Comparison of ENCODE assay signal across 8 cellular contexts in genomic region chr2:174492963-174493431, GRCh38. TPM values are rescaled to one million over a fixed set of nuclear protein-coding genes. Genes with fewer than 3 reads are reported as not detected.
DNase-seq lines count a peak whose midpoint lies in the region; ATAC-seq and TF ChIP-seq lines count a peak whose summit lies in the region.

No MANE protein-coding gene starts in this region.

- peak overlapping the region; percentile 90 for H3K4me3 Mint-ChIP-seq in CD4-positive, alpha-beta T cell
- peak overlapping the region; percentile 86 for H3K4me3 Mint-ChIP-seq in natural killer cell

- CTCF ChIA-PET in CD4-positive, alpha-beta T cell (lab: Charles Lee): interaction anchor here (1.3 to 2.1 kb wide), 2 partner anchors 16 to 30 kb away, joined by 3 to 7 read pairs; no protein-coding TSS in a partner anchor

- H3K27me3 Mint-ChIP-seq in CD4-positive, alpha-beta T cell: no peaks in the 10 kb centered on the region
- no peaks in the 10 kb centered on the region for H3K27me3 Mint-ChIP-seq in natural killer cell (ENCODE audit: low read depth in 2 of 2)

- DNase-seq in CD4-positive, alpha-beta T cell: peak; percentile 28 to 72 (median 45)
- DNase-seq in Jurkat, Clone E6-1 (ENCODE audit: low read depth, low spot score): peak; percentile 81
- DNase-seq in activated T-cell treated with anti-CD3 and anti-CD28 coated beads, Interleukin-2, amount 50 U/mL, for 1 hour: peak; percentile 50
- DNase-seq in natural killer cell (peak; percentile 42), dermis blood vessel endothelial cell (no peak), NCI-H2029 (lab: John Stamatoyannopoulos, UW) (no peak), EL (no peak)

- no peaks in the 10 kb centered on the region for H3K9me3 Mint-ChIP-seq in CD4-positive, alpha-beta T cell
- no peaks in the 10 kb centered on the region for H3K9me3 Mint-ChIP-seq in natural killer cell

- H3K4me1 Mint-ChIP-seq in CD4-positive, alpha-beta T cell (ENCODE audit: low read depth): peaks cover 85% of the 10 kb centered on the region
- H3K4me1 Mint-ChIP-seq in natural killer cell: peaks cover 47 to 54% of the 10 kb centered on the region in 2 donors

- intact Hi-C loops in CD4-positive, alpha-beta T cell (cut with DNase I, micrococcal nuclease): loop anchor here in 1 of 2 experiments (5.0 kb wide), 2 partner anchors 64 to 99 kb away; no protein-coding TSS in a partner anchor
- intact Hi-C loops in natural killer cell (cut with micrococcal nuclease): loop anchor here (2.0 to 5.0 kb wide), 4 partner anchors 99 to 1084 kb away; partner anchors contain the start of gene ATF2

- no peaks in the 10 kb centered on the region for H3K9me3 ChIP-seq in CD4-positive, alpha-beta T cell (ENCODE audit: control insufficient read depth, low read length)

- H3K27ac ChIP-seq in CD4-positive, alpha-beta T cell (ENCODE audit: low read depth, low read length): peak overlapping the region; percentile 85

- no peak for TF ChIP-seq CTCF in CD4-positive, alpha-beta T cell (IDR thresholded peaks at IDR 0.05)
- TF ChIP-seq CTCF in natural killer cell (IDR thresholded peaks at IDR 0.05): no peak

- peak overlapping the region; percentile 34 for H3K4me3 ChIP-seq in Jurkat, Clone E6-1 (ENCODE audit: low read length)

- peak overlapping the region; percentile 95 for H3K27ac Mint-ChIP-seq in CD4-positive, alpha-beta T cell
- peak overlapping the region; percentile 93 to 95 for H3K27ac Mint-ChIP-seq in natural killer cell

- ATAC-seq in CD4-positive, alpha-beta T cell (ENCODE audit: poor library complexity): peak; percentile 83
- peak; percentile 92 for ATAC-seq in GM21423 (IDR thresholded peaks at IDR 0.05; ENCODE audit: unreplicated experiment)
- peak; percentile 91 to 93 (median 92) for ATAC-seq in natural killer cell

- POLR2A ChIA-PET in CD4-positive, alpha-beta T cell (lab: Charles Lee): interaction anchor here (0.7 to 5.1 kb wide), 25 partner anchors 8 to 245 kb away, joined by 3 to 80 read pairs (median 5); partner anchors contain the start of genes OLA1, SCRN3 and WIPF1

- no peaks in the 10 kb centered on the region for H3K27me3 ChIP-seq in CD4-positive, alpha-beta T cell (ENCODE audit: control insufficient read depth, insufficient read depth, low read length)

- no peaks in the 10 kb centered on the region for H3K36me3 Mint-ChIP-seq in CD4-positive, alpha-beta T cell (ENCODE audit: low read depth)
- H3K36me3 Mint-ChIP-seq in natural killer cell: no peaks in the 10 kb centered on the region

RNA-seq across cellular contexts. Expression of gene GPR155, which starts 6.2 kb away (rescaled TPM):
- 1 to 10 TPM; 8.3 to 9.0 TPM for total RNA-seq in CD4-positive, alpha-beta T cell
- 3.9 TPM for polyA plus RNA-seq in Jurkat, Clone E6-1 (2012; ENCODE audit: insufficient read depth, insufficient read length)
- total RNA-seq in natural killer cell (10 to 100 TPM in 1 of 3 donors, 1 to 10 TPM in 2; 3.6 to 11.4 (median 4.4) TPM), dermis blood vessel endothelial cell (0.93 and 1.0 TPM in 2 replicates)

Comparison
In these comparisons a context has a peak if more than half of its experiments do, and no peak if none do; other contexts are left out.
1. DNase-seq: peak in CD4-positive, alpha-beta T cell (10 of 10), Jurkat, Clone E6-1 (single experiment), activated T-cell treated with anti-CD3 and anti-CD28 coated beads, Interleukin-2, amount 50 U/mL, for 1 hour (single experiment) and natural killer cell (single experiment); none in dermis blood vessel endothelial cell (single experiment), NCI-H2029 (single experiment) and EL (single experiment).
2. Peak in every context shown above with its lines, with median percentiles within 50 percentile points of each other: ATAC-seq.